8 cellular contexts compared by ENCODE assay signal in the genomic region with DNA sequence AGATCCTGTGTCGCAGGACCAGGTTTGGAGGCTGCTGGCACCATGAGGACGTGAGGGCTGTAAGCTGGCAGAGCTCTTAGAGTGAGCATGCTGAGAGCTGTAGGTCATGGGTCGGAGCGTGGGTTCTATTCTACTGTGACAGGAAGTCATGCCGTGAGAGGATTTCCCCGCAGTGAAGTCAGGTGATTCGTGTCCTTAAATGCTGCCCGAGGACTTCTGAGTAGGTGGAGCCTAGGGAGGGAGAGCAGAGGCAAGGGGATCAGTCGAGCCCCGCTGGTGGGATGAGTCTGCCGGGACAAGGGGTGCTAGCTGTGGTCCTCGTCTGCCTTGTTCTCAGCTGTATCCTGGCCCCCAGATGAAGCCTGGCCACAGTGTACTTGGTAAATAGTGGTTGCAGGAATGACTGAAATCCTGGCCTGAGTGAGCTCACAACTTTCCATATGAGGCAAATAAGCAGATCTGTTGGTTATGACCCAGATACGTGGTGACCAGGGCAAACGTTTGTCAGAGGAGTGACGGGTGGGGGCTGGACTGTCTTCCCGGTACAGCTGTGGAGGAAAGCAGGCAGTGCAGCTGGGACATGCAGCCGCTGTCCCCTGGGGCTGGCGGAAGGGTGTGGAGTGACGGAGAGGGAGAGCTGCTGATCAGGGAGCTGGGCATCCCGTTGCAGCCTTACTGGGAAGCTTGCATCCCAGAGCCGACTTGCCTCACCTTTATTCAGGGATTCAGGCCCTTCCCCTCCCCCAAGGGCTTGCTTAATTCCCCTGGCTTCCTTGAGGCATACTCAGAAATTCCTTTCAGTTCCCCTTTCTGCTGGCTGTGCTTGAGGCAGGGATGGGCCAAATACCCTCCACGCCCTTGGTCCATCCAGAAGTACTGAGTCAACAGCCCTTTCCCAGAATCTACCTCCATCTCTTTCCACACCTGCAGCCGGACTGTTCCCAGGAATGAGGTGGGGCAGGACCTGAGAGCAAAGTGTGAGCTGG.
DNase-seq lines count a peak whose midpoint lies in the region; ATAC-seq and TF ChIP-seq lines count a peak whose summit lies in the region.

No MANE protein-coding gene starts in this region.

- peak overlapping the region; percentile 89 for H3K27ac Mint-ChIP-seq in activated T-helper 1 cell treated with anti-CD3 and anti-CD28 coated beads, Interleukin-12 subunit alpha, Interleukin-12 subunit beta, Interleukin-2, Interleukin-4 antibody, amounts not matched to agents 30 ng/mL and 10 ng/mL and 1 ng/mL, durations not matched to agents 14 hours and 24 hours and 36 hours

- peak overlapping the region; percentile 65 for H3K4me3 Mint-ChIP-seq in activated T-helper 1 cell treated with anti-CD3 and anti-CD28 coated beads, Interleukin-12 subunit alpha, Interleukin-12 subunit beta, Interleukin-2, Interleukin-4 antibody, amounts not matched to agents 30 ng/mL and 10 ng/mL and 1 ng/mL, durations not matched to agents 14 hours and 24 hours and 36 hours

- peaks cover 1% of the 10 kb centered on the region for H3K36me3 Mint-ChIP-seq in activated T-helper 1 cell treated with anti-CD3 and anti-CD28 coated beads, Interleukin-12 subunit alpha, Interleukin-12 subunit beta, Interleukin-2, Interleukin-4 antibody, amounts not matched to agents 30 ng/mL and 10 ng/mL and 1 ng/mL, durations not matched to agents 14 hours and 24 hours and 36 hours (ENCODE audit: low read depth)

- H3K36me3 ChIP-seq in HEK293 (ENCODE audit: control insufficient read depth in 2 of 2, insufficient read depth in 1 of 2, low read length in 2 of 2) = no peaks in the 10 kb centered on the region
- H3K36me3 ChIP-seq in left ventricle myocardium inferior = no peaks in the 10 kb centered on the region

- H3K9me3 Mint-ChIP-seq in activated T-helper 1 cell treated with anti-CD3 and anti-CD28 coated beads, Interleukin-12 subunit alpha, Interleukin-12 subunit beta, Interleukin-2, Interleukin-4 antibody, amounts not matched to agents 30 ng/mL and 10 ng/mL and 1 ng/mL, durations not matched to agents 14 hours and 24 hours and 36 hours = peaks cover 3% of the 10 kb centered on the region

- DNase-seq in GM10248 (ENCODE audit: extremely low spot score) (peak; percentile 76), NCI-H146 (lab: John Stamatoyannopoulos, UW) (peak; percentile 56), left ventricle myocardium inferior (peak; percentile 57), NCI-H1930 (lab: John Stamatoyannopoulos, UW) (no peak)
- peak; percentile 45 for DNase-seq in activated T-helper 1 cell treated with anti-CD3 and anti-CD28 coated beads, Interleukin-12 subunit alpha, Interleukin-12 subunit beta, Interleukin-2, Interleukin-4 antibody, amounts not matched to agents 30 ng/mL and 10 ng/mL and 1 ng/mL, durations not matched to agents 14 hours and 24 hours and 36 hours (ENCODE audit: low spot score)

- no peak for TF ChIP-seq CTCF in GM10248 (IDR thresholded peaks at IDR 0.05; ENCODE audit: control extremely low read depth, extremely low read depth, low read depth, missing control alignments)
- TF ChIP-seq CTCF in HEK293 (tag by site-specific recombination; IDR thresholded peaks at IDR 0.05) = no peak
- TF ChIP-seq CTCF in left ventricle myocardium inferior (IDR thresholded peaks at IDR 0.05; ENCODE audit: borderline replicate concordance) = no peak

- peaks cover 8% of the 10 kb centered on the region for H3K27me3 Mint-ChIP-seq in activated T-helper 1 cell treated with anti-CD3 and anti-CD28 coated beads, Interleukin-12 subunit alpha, Interleukin-12 subunit beta, Interleukin-2, Interleukin-4 antibody, amounts not matched to agents 30 ng/mL and 10 ng/mL and 1 ng/mL, durations not matched to agents 14 hours and 24 hours and 36 hours (ENCODE audit: insufficient read depth)

- H3K4me1 ChIP-seq in HEK293 (ENCODE audit: control insufficient read depth, insufficient read depth, low read length) = no peaks in the 10 kb centered on the region
- peaks cover 16% of the 10 kb centered on the region for H3K4me1 ChIP-seq in left ventricle myocardium inferior

- H3K27ac ChIP-seq in HEK293 (ENCODE audit: extremely low read depth, low read depth, low read length) = no peak overlapping the region
- peak overlapping the region; percentile 66 for H3K27ac ChIP-seq in left ventricle myocardium inferior (replicated peaks)
- H3K27ac ChIP-seq in skin epidermis = peak overlapping the region; percentile 14 to 89 (median 78)

- peaks cover 42% of the 10 kb centered on the region for H3K4me1 Mint-ChIP-seq in activated T-helper 1 cell treated with anti-CD3 and anti-CD28 coated beads, Interleukin-12 subunit alpha, Interleukin-12 subunit beta, Interleukin-2, Interleukin-4 antibody, amounts not matched to agents 30 ng/mL and 10 ng/mL and 1 ng/mL, durations not matched to agents 14 hours and 24 hours and 36 hours (ENCODE audit: low read depth)

- H3K4me3 ChIP-seq in HEK293 (ENCODE audit: low read depth, low read length) (no peak overlapping the region), left ventricle myocardium inferior (peak overlapping the region; percentile 53), skin epidermis (peak overlapping the region in 1 of 7 experiments; percentile 18)

- POLR2A ChIA-PET in GM10248 (lab: Yijun Ruan, JAX) (no interaction called here), HEK293 (lab: Yijun Ruan, JAX) (interaction anchor here (1.0 kb wide), 1 partner anchor 11 kb away, joined by 3 read pairs; no protein-coding TSS in a partner anchor)

- no peak for ATAC-seq in GM18520 (IDR thresholded peaks at IDR 0.05; ENCODE audit: unreplicated experiment)

- no peaks in the 10 kb centered on the region for H3K9me3 ChIP-seq in HEK293 (ENCODE audit: control insufficient read depth, insufficient read depth, low read depth, low read length)
- H3K9me3 ChIP-seq in left ventricle myocardium inferior (replicated peaks) = no peaks in the 10 kb centered on the region

- H3K27me3 ChIP-seq in left ventricle myocardium inferior (ENCODE audit: low read depth) = no peaks in the 10 kb centered on the region

- CTCF ChIA-PET in GM10248 (lab: Yijun Ruan, JAX) (interaction anchor here (0.9 to 2.9 kb wide), 5 partner anchors 10 to 97 kb away, joined by 3 to 8 read pairs (median 3); no protein-coding TSS in a partner anchor), HEK293 (lab: Yijun Ruan, JAX) (interaction anchor here (0.5 to 1.6 kb wide), 2 partner anchors 160 to 223 kb away, joined by 3 read pairs; no protein-coding TSS in a partner anchor)

- intact Hi-C loops in activated T-helper 1 cell treated with anti-CD3 and anti-CD28 coated beads, Interleukin-12 subunit alpha, Interleukin-12 subunit beta, Interleukin-2, Interleukin-4 antibody, amounts not matched to agents 30 ng/mL and 10 ng/mL and 1 ng/mL, durations not matched to agents 14 hours and 24 hours and 36 hours (cut with micrococcal nuclease) = loop anchor here (1.0 to 5.0 kb wide), 4 partner anchors 59 to 180 kb away; no protein-coding TSS in a partner anchor
- intact Hi-C loops in left ventricle myocardium inferior (cut with micrococcal nuclease) = no loop called here

TF ChIP-seq in HEK293, 187 proteins besides CTCF, POLR2A, EP300 and RAD21:
- no peak for TF ChIP-seq ZNF747 (tag by site-specific recombination; IDR thresholded peaks at IDR 0.05)
- TF ChIP-seq ZFP37 (tag by site-specific recombination; IDR thresholded peaks at IDR 0.05) = no peak
- TF ChIP-seq ZNF544 (tag by site-specific recombination; IDR thresholded peaks at IDR 0.05) = no peak
- TF ChIP-seq BCL11B (tag by site-specific recombination; IDR thresholded peaks at IDR 0.05; ENCODE audit: low read depth) = no peak
- peak; percentile 60 for TF ChIP-seq ZIC2 (tag by site-specific recombination; IDR thresholded peaks at IDR 0.05)
- no peak for TF ChIP-seq ZNF664 (tag by site-specific recombination; IDR thresholded peaks at IDR 0.05)
- TF ChIP-seq MEIS1 (CRISPR knock-in tag; IDR thresholded peaks at IDR 0.05; ENCODE audit: borderline replicate concordance) = no peak
- TF ChIP-seq, protein P1, sequence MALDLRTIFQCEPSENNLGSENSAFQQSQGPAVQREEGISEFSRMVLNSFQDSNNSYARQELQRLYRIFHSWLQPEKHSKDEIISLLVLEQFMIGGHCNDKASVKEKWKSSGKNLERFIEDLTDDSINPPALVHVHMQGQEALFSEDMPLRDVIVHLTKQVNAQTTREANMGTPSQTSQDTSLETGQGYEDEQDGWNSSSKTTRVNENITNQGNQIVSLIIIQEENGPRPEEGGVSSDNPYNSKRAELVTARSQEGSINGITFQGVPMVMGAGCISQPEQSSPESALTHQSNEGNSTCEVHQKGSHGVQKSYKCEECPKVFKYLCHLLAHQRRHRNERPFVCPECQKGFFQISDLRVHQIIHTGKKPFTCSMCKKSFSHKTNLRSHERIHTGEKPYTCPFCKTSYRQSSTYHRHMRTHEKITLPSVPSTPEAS (tag by site-specific recombination; IDR thresholded peaks at IDR 0.05) = no peak
- TF ChIP-seq, protein P2, sequence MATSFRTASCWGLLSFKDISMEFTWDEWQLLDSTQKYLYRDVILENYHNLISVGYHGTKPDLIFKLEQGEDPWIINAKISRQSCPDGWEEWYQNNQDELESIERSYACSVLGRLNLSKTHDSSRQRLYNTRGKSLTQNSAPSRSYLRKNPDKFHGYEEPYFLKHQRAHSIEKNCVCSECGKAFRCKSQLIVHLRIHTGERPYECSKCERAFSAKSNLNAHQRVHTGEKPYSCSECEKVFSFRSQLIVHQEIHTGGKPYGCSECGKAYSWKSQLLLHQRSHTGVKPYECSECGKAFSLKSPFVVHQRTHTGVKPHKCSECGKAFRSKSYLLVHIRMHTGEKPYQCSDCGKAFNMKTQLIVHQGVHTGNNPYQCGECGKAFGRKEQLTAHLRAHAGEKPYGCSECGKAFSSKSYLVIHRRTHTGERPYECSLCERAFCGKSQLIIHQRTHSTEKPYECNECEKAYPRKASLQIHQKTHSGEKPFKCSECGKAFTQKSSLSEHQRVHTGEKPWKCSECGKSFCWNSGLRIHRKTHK (tag by site-specific recombination; IDR thresholded peaks at IDR 0.05) = no peak
- peak; percentile 29; the same call in 1 of the 2 replicates for TF ChIP-seq EGR2 (tag by site-specific recombination; IDR thresholded peaks at IDR 0.05; ENCODE audit: low read depth)
- no peak for TF ChIP-seq ZNF10 (tag by site-specific recombination; IDR thresholded peaks at IDR 0.05)

Comparison
In these comparisons a context has a peak if more than half of its experiments do, and no peak if none do; other contexts are left out.
1. DNase-seq: peak in GM10248 (single experiment), NCI-H146 (single experiment), activated T-helper 1 cell treated with anti-CD3 and anti-CD28 coated beads, Interleukin-12 subunit alpha, Interleukin-12 subunit beta, Interleukin-2, Interleukin-4 antibody, amounts not matched to agents 30 ng/mL and 10 ng/mL and 1 ng/mL, durations not matched to agents 14 hours and 24 hours and 36 hours (single experiment) and left ventricle myocardium inferior (single experiment); none in NCI-H1930 (0 of 2).